Comparison of ENCODE assay signal across 13 cellular contexts in the genomic region with DNA sequence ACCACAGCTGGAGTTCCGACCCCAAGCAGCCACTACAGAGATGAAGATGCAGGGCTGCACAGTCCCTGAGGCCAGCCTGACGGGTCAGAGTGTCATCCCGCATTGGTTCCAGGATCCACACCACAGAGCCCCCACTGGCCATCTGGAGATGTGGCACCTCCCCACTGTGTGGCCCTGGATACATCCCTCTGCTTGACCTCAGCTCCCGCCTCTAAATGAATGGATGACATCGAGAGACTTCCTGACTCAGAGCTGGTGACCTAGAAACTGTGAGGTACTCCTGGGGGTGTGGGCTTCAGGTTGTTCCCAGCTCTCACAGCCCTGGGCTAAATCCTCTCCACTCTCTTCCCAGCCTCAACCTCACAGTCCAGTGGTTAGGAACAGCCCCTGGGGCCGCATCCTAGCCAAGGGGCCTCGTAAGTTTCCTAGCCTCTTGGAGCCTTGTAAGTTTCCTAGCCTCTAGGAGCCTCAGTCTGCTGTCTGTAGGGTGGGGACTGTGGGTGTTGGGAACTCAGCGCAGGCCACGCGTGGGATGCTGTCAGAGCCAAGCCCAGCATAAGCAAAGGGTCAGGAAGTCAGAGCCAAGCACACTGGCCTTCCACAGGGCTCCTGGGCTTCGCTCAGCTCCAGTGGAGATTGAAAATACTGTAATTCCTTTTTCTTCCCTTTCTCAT.
DNase-seq lines count a peak whose midpoint lies in the region; ATAC-seq and TF ChIP-seq lines count a peak whose summit lies in the region.
"Had no signal": no experiment of that assay in that cellular context is flagged by ENCODE, and none has a peak within 500 bp of the region (broad histone marks: within the 10 kb centered on the region; RNA-seq: fewer than 3 reads in every experiment).

No MANE protein-coding gene starts in this region.

- H3K4me2 ChIP-seq in GM23338 (no peak overlapping the region), trophoblast cell (ENCODE audit: low read length) (no peak overlapping the region)

- H2AK5ac ChIP-seq in trophoblast cell (ENCODE audit: low read length), result no peak overlapping the region

- no peak overlapping the region for H4K12ac ChIP-seq in trophoblast cell (ENCODE audit: low read depth, low read length)

- H3K79me2 ChIP-seq in GM23338 (replicated peaks; ENCODE audit: insufficient read depth) (no peaks in the 10 kb centered on the region), trophoblast cell (ENCODE audit: control insufficient read depth, insufficient read depth, low read length, poor library complexity) (no peaks in the 10 kb centered on the region)

- no peaks in the 10 kb centered on the region for H3K4me1 ChIP-seq in GM23338 (ENCODE audit: insufficient read depth)
- peaks cover 2 to 3% of the 10 kb centered on the region in 2 experiments for H3K4me1 ChIP-seq in trophoblast cell (ENCODE audit: control insufficient read depth in 1 of 2, insufficient read depth in 2 of 2, low read length in 2 of 2)

- DNase-seq in A172 (ENCODE audit: low spot score) (peak; percentile 50), GM23338 (ENCODE audit: low spot score) (peak; percentile 35), hepatic stellate cell (ENCODE audit: low spot score) (peak; percentile 26), trophoblast cell (no peak), RWPE1 (ENCODE audit: low spot score) (no peak), GM19238 (ENCODE audit: insufficient read length, low spot score) (no peak)
- no peak for DNase-seq in activated CD8-positive, alpha-beta T cell treated with anti-CD3 and anti-CD28 coated beads for 36 hours
- DNase-seq: anterior cingulate cortex, left cardiac atrium, MG63, NCI-H82 had no signal

- POLR2A ChIA-PET in activated CD8-positive, alpha-beta T cell treated with anti-CD3 and anti-CD28 coated beads for 36 hours (lab: Charles Lee), result interaction anchor here (0.6 to 1.6 kb wide), 6 partner anchors 12 to 1499 kb away, joined by 3 to 5 read pairs (median 4); no protein-coding TSS in a partner anchor
- POLR2A ChIA-PET in RWPE1 (lab: Yijun Ruan, JAX; ENCODE audit: low non-redundant PET), result interaction anchor here (0.6 kb wide), 1 partner anchor 60 kb away, joined by 3 read pairs; no protein-coding TSS in a partner anchor

- WGBS in trophoblast cell (ENCODE audit: extremely low coverage, insufficient coverage, insufficient read length), result no CpG with 5 or more reads among the region's 11 CpGs

- H3K4me1 Mint-ChIP-seq in GM23338, result peaks cover 14% of the 10 kb centered on the region
- H3K4me1 Mint-ChIP-seq in activated CD8-positive, alpha-beta T cell treated with anti-CD3 and anti-CD28 coated beads for 36 hours (ENCODE audit: low read depth), result peaks cover 65% of the 10 kb centered on the region

- peaks cover 3% of the 10 kb centered on the region for H3K9me3 ChIP-seq in trophoblast cell (ENCODE audit: insufficient read depth, low read depth, low read length)
- H3K9me3 ChIP-seq: MG63 had no signal

- H2AFZ ChIP-seq in GM23338, result peak overlapping the region; percentile 66; the same call in 1 of the 2 replicates
- H2AFZ ChIP-seq in trophoblast cell (ENCODE audit: insufficient read depth, low read length, poor library complexity), result no peak overlapping the region

- no peak overlapping the region for H3K9ac ChIP-seq in trophoblast cell (ENCODE audit: low read length)

- H3K27ac ChIP-seq in GM23338 (ENCODE audit: low read depth) (no peak overlapping the region), trophoblast cell (ENCODE audit: low read depth, low read length) (no peak overlapping the region), RWPE1 (no peak overlapping the region)

- H3K36me3 ChIP-seq in GM23338 (ENCODE audit: insufficient read depth) (no peaks in the 10 kb centered on the region), trophoblast cell (ENCODE audit: control insufficient read depth in 1 of 2, insufficient read depth in 2 of 2, low read length in 2 of 2) (no peaks in the 10 kb centered on the region)
- H3K36me3 ChIP-seq: MG63 had no signal

- H3F3A ChIP-seq in GM23338 (replicated peaks; ENCODE audit: low read depth), result no peaks in the 10 kb centered on the region

- no peak overlapping the region for H4K91ac ChIP-seq in trophoblast cell (ENCODE audit: low read depth, low read length)

- no peak overlapping the region for H3K27ac Mint-ChIP-seq in GM23338
- H3K27ac Mint-ChIP-seq in activated CD8-positive, alpha-beta T cell treated with anti-CD3 and anti-CD28 coated beads for 36 hours, result peak overlapping the region; percentile 94
- H3K27ac Mint-ChIP-seq: progenitor cell of endocrine pancreas had no signal

- no peaks in the 10 kb centered on the region; the same call in 2 of the 3 replicates for H3K9me3 Mint-ChIP-seq in GM23338
- H3K9me3 Mint-ChIP-seq in activated CD8-positive, alpha-beta T cell treated with anti-CD3 and anti-CD28 coated beads for 36 hours, result peaks cover 3% of the 10 kb centered on the region

- H3K27me3 ChIP-seq in GM23338 (ENCODE audit: insufficient read depth) (no peaks in the 10 kb centered on the region), trophoblast cell (ENCODE audit: insufficient read depth, low read length) (no peaks in the 10 kb centered on the region)
- H3K27me3 ChIP-seq: MG63 had no signal

- no peaks in the 10 kb centered on the region for H3K9me2 ChIP-seq in GM23338 (ENCODE audit: insufficient read depth)

- CTCF ChIA-PET in activated CD8-positive, alpha-beta T cell treated with anti-CD3 and anti-CD28 coated beads for 36 hours (lab: Charles Lee), result interaction anchor here (1.3 to 2.4 kb wide), 2 partner anchors 10 to 20 kb away, joined by 4 to 7 read pairs; no protein-coding TSS in a partner anchor
- CTCF ChIA-PET in RWPE1 (lab: Yijun Ruan, JAX), result interaction anchor here (0.7 kb wide), 1 partner anchor 21 kb away, joined by 3 read pairs; no protein-coding TSS in a partner anchor

- H3K4me3 Mint-ChIP-seq in GM23338, result no peak overlapping the region
- peak overlapping the region; percentile 24 for H3K4me3 Mint-ChIP-seq in activated CD8-positive, alpha-beta T cell treated with anti-CD3 and anti-CD28 coated beads for 36 hours

- peaks cover 3% of the 10 kb centered on the region for H3K79me1 ChIP-seq in trophoblast cell (ENCODE audit: low read length)

- H4K20me1 ChIP-seq in GM23338 (replicated peaks; ENCODE audit: insufficient read depth), result no peaks in the 10 kb centered on the region

- TF ChIP-seq CTCF in GM23338 (conservative IDR thresholded peaks at IDR 0.05; ENCODE audit: low read depth in 2 of 2) (0 out of 4 replicates have a peak, but pooled peaks of 1 of the 2 experiments have one; percentile 1), RWPE1 (conservative IDR thresholded peaks at IDR 0.05; ENCODE audit: low read depth) (no peak)
- no peak for TF ChIP-seq CTCF in activated CD8-positive, alpha-beta T cell treated with anti-CD3 and anti-CD28 coated beads for 36 hours (IDR thresholded peaks at IDR 0.05)

- intact Hi-C loops in activated CD8-positive, alpha-beta T cell treated with anti-CD3 and anti-CD28 coated beads for 36 hours (cut with micrococcal nuclease), result no loop called here

- peaks cover 5% of the 10 kb centered on the region for H3K27me3 Mint-ChIP-seq in GM23338 (ENCODE audit: insufficient read depth, low read depth, poor library complexity)
- no peaks in the 10 kb centered on the region for H3K27me3 Mint-ChIP-seq in activated CD8-positive, alpha-beta T cell treated with anti-CD3 and anti-CD28 coated beads for 36 hours
- H3K27me3 Mint-ChIP-seq: progenitor cell of endocrine pancreas had no signal

- H3K36me3 Mint-ChIP-seq in GM23338 (ENCODE audit: low read depth), result no peaks in the 10 kb centered on the region
- peaks cover 5% of the 10 kb centered on the region for H3K36me3 Mint-ChIP-seq in activated CD8-positive, alpha-beta T cell treated with anti-CD3 and anti-CD28 coated beads for 36 hours (ENCODE audit: low read depth)

- no peak overlapping the region for H3K4me3 ChIP-seq in GM23338
- no peak overlapping the region for H3K4me3 ChIP-seq in trophoblast cell (ENCODE audit: low read depth, low read length)
- H3K4me3 ChIP-seq: MG63 had no signal

- ATAC-seq in GM23338 (peak; percentile 63), GM19328 (IDR thresholded peaks at IDR 0.05; ENCODE audit: unreplicated experiment) (no peak)
- ATAC-seq in activated CD8-positive, alpha-beta T cell treated with anti-CD3 and anti-CD28 coated beads for 36 hours, result no peak
- ATAC-seq: left cardiac atrium had no signal

- no peak overlapping the region for H3K14ac ChIP-seq in trophoblast cell (ENCODE audit: low read length)

- H2BK12ac ChIP-seq in trophoblast cell (ENCODE audit: low read length), result no peak overlapping the region

- no peak overlapping the region for H4K8ac ChIP-seq in trophoblast cell (ENCODE audit: low read depth, low read length)

- no peak overlapping the region for H3K4ac ChIP-seq in trophoblast cell (ENCODE audit: low read depth, low read length)

- H2BK5ac ChIP-seq in trophoblast cell (ENCODE audit: low read depth, low read length, poor library complexity), result no peak overlapping the region

- no peak overlapping the region for H3K23ac ChIP-seq in trophoblast cell (ENCODE audit: low read length)

- no peak overlapping the region for H2BK120ac ChIP-seq in trophoblast cell (ENCODE audit: insufficient read depth, low read length, poor library complexity)

- H3K18ac ChIP-seq in trophoblast cell (ENCODE audit: low read length), result no peak overlapping the region

TF ChIP-seq in GM23338, 12 proteins besides CTCF, POLR2A, EP300 and RAD21 (continues in another document):
- TF ChIP-seq STAT1 (IDR thresholded peaks at IDR 0.05; ENCODE audit: unreplicated experiment) (no peak), NANOG (IDR thresholded peaks at IDR 0.05; ENCODE audit: borderline replicate concordance) (no peak), EZH2phosphoT487 (IDR thresholded peaks at IDR 0.05; ENCODE audit: unreplicated experiment) (no peak), EZH2 (IDR thresholded peaks at IDR 0.05; ENCODE audit: low read depth, unreplicated experiment) (no peak), ZNF114 (CRISPR knock-in tag; IDR thresholded peaks at IDR 0.05) (no peak)

Comparison
In these comparisons a context has a peak if more than half of its experiments do, and no peak if none do; other contexts are left out.
1. DNase-seq: peak in A172 (single experiment), GM23338 (single experiment) and hepatic stellate cell (single experiment); none in activated CD8-positive, alpha-beta T cell treated with anti-CD3 and anti-CD28 coated beads for 36 hours (single experiment), trophoblast cell (0 of 2), RWPE1 (single experiment) and GM19238 (single experiment).